Comparison of ENCODE assay signal across 8 cellular contexts in genomic region chr1:21344750-21345443, GRCh38.
DNase-seq lines count a peak whose midpoint lies in the region; ATAC-seq and TF ChIP-seq lines count a peak whose summit lies in the region.

No MANE protein-coding gene starts in this region.

- H3K4me3 ChIP-seq in DND-41 (ENCODE audit: low read depth in 1 of 2, low read length in 2 of 2) = peak overlapping the region; percentile 64 to 66
- peak overlapping the region; percentile 99 for H3K4me3 ChIP-seq in OCI-LY3 (ENCODE audit: low read length)

- no peak overlapping the region for H3K4me3 Mint-ChIP-seq in effector memory CD8-positive, alpha-beta T cell
- peak overlapping the region; percentile 72 to 80 (median 79) for H3K4me3 Mint-ChIP-seq in nephron

- H3K36me3 ChIP-seq in DND-41 (ENCODE audit: insufficient read depth, low read length) = no peaks in the 10 kb centered on the region
- H3K36me3 ChIP-seq in OCI-LY3 (replicated peaks; ENCODE audit: low read depth, low read length) = no peaks in the 10 kb centered on the region

- H3K36me3 Mint-ChIP-seq in effector memory CD8-positive, alpha-beta T cell (ENCODE audit: insufficient read depth) = peaks cover 14% of the 10 kb centered on the region
- no peaks in the 10 kb centered on the region for H3K36me3 Mint-ChIP-seq in nephron (ENCODE audit: low read depth)

- peak overlapping the region; percentile 70 to 87 for H3K27ac Mint-ChIP-seq in effector memory CD8-positive, alpha-beta T cell
- no peak overlapping the region for H3K27ac Mint-ChIP-seq in nephron

- no peaks in the 10 kb centered on the region for H3K9me3 Mint-ChIP-seq in effector memory CD8-positive, alpha-beta T cell
- no peaks in the 10 kb centered on the region for H3K9me3 Mint-ChIP-seq in nephron

- H3K4me1 ChIP-seq in DND-41 (ENCODE audit: insufficient read depth, low read length) = peaks cover 40% of the 10 kb centered on the region
- peaks cover 25% of the 10 kb centered on the region for H3K4me1 ChIP-seq in OCI-LY3 (ENCODE audit: low read length)

- TF ChIP-seq CTCF in DND-41 (IDR thresholded peaks at IDR 0.05; ENCODE audit: borderline replicate concordance, extremely low read depth, low read length, poor library complexity, severe bottlenecking) = no peak
- no peak for TF ChIP-seq CTCF in OCI-LY3 (IDR thresholded peaks at IDR 0.05; ENCODE audit: low read depth, low read length)
- no peak for TF ChIP-seq CTCF in nephron (IDR thresholded peaks at IDR 0.05; ENCODE audit: unreplicated experiment in 3 of 3)
- TF ChIP-seq CTCF in GM20000 (IDR thresholded peaks at IDR 0.05; ENCODE audit: extremely low read depth, missing control alignments) = no peak

- peaks cover 43% of the 10 kb centered on the region for H4K20me1 ChIP-seq in DND-41 (ENCODE audit: insufficient read depth, low read length)
- H4K20me1 ChIP-seq in OCI-LY3 (ENCODE audit: insufficient read depth, low read length) = peaks cover 39% of the 10 kb centered on the region

- H3K27ac ChIP-seq in DND-41 (ENCODE audit: low read length) (peak overlapping the region; percentile 54; the same call in 1 of the 2 replicates), OCI-LY3 (ENCODE audit: low read length) (peak overlapping the region; percentile 33; the same call in 1 of the 2 replicates)

- H2AFZ ChIP-seq in DND-41 (ENCODE audit: low read depth, low read length) = peak overlapping the region; percentile 79
- no peak overlapping the region for H2AFZ ChIP-seq in OCI-LY3 (ENCODE audit: low read depth, low read length)

- H3K4me1 Mint-ChIP-seq in effector memory CD8-positive, alpha-beta T cell (ENCODE audit: low read depth in 2 of 2) = peaks cover 34 to 39% of the 10 kb centered on the region in 2 donors
- H3K4me1 Mint-ChIP-seq in nephron = peaks cover 35% of the 10 kb centered on the region

- H3K27me3 ChIP-seq in DND-41 (ENCODE audit: insufficient read depth, low read length, poor library complexity) (no peaks in the 10 kb centered on the region), OCI-LY3 (ENCODE audit: low read depth, low read length) (no peaks in the 10 kb centered on the region)

- DNase-seq in DND-41 (peak; percentile 26), SKM-1 (lab: John Stamatoyannopoulos, UW; ENCODE audit: unreplicated experiment) (no peak), glomerular visceral epithelial cell (ENCODE audit: extremely low spot score) (no peak), GM20000 (ENCODE audit: low spot score) (no peak)
- DNase-seq in effector memory CD8-positive, alpha-beta T cell = no peak

- H3K9ac ChIP-seq in DND-41 (ENCODE audit: low read depth, low read length) (peak overlapping the region; percentile 73), OCI-LY3 (ENCODE audit: low read length) (peak overlapping the region; percentile 91)

- H3K9me3 ChIP-seq in DND-41 (ENCODE audit: insufficient read depth, low read length, severe bottlenecking) (no peaks in the 10 kb centered on the region), OCI-LY3 (ENCODE audit: insufficient read depth, low read length) (no peaks in the 10 kb centered on the region)

- peaks cover 31% of the 10 kb centered on the region for H3K79me2 ChIP-seq in DND-41 (ENCODE audit: insufficient read depth, low read length)
- H3K79me2 ChIP-seq in OCI-LY3 (ENCODE audit: low read length) = peaks cover 72% of the 10 kb centered on the region

- H3K27me3 Mint-ChIP-seq in effector memory CD8-positive, alpha-beta T cell = no peaks in the 10 kb centered on the region
- peaks cover 15% of the 10 kb centered on the region for H3K27me3 Mint-ChIP-seq in nephron (ENCODE audit: low read depth)

- H3K4me2 ChIP-seq in DND-41 (ENCODE audit: insufficient read depth, low read length) (peak overlapping the region; percentile 79), OCI-LY3 (ENCODE audit: low read length) (peak overlapping the region; percentile 97)

- ATAC-seq in DND-41 (ENCODE audit: insufficient read depth, low read depth) = peak; percentile 58
- ATAC-seq in GM21529 (IDR thresholded peaks at IDR 0.05; ENCODE audit: unreplicated experiment) = peak; percentile 19
- peak; percentile 44 for ATAC-seq in effector memory CD8-positive, alpha-beta T cell (replicated peaks)

Comparison
In these comparisons a context has a peak if more than half of its experiments do, and no peak if none do; other contexts are left out.
1. H3K27ac Mint-ChIP-seq: peak in effector memory CD8-positive, alpha-beta T cell (2 of 2); none in nephron (0 of 3).
2. H3K4me3 Mint-ChIP-seq: peak in nephron (3 of 3); none in effector memory CD8-positive, alpha-beta T cell (0 of 2).
3. Peak in every context shown above with its lines, with median percentiles within 50 percentile points of each other: ATAC-seq.